6 cellular contexts compared by ENCODE assay signal in the genomic region with DNA sequence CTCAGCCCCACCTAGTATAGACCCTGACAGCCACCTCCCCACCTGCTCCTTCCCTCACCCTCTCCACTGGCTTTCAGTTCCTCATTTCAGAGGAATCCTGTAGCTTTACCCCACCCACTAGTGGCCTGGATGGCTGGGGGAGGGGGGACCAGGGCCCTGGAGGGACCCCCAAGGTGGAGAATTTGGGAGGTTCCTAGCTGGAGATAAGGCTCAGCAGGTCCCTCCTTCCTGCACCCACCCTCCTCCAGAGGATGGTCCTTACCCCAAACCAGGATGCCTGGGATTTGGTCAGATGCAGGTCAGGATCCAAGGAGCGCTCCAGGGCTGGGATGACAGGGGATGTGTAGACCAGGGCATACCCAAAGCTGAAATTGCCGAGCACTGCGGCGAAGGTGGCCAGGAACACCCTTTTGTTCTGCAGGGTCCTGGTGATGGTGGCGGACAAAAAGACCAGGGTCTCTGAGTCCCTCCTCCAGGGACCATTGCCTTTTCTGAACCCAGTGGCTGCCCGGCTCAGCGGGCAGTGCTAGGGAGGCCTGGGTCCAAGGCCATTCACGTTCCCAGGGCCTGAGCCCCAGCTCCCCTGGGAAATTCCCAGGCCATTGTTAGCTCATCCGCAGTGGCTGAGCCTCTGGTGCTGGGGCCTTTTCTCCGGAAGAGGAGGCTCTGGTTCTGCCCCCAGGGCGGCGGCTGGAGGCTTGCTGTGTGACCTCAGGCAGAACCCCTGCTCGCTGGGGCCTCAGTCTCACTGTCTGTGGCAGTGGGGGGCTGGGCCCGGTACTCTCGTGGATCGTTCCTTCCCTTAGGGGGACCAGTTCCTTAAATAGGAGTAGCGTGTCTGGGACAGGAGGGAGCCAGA. TPM values are rescaled to one million over a fixed set of nuclear protein-coding genes. Genes with fewer than 3 reads are reported as not detected.
A peak's percentile ranks its signal among the peaks of the same experiment; 100 is the strongest.
DNase-seq lines count a peak whose midpoint lies in the region.

No MANE protein-coding gene starts in this region.

- intact Hi-C loops in activated naive CD4-positive, alpha-beta T cell treated with anti-CD3 and anti-CD28 coated beads for 36 hours (cut with micrococcal nuclease): no loop called here

- peak overlapping the region; percentile 60 for H3K27ac ChIP-seq in cingulate gyrus (ENCODE audit: low read depth, low read length)

- peaks cover 6% of the 10 kb centered on the region for H3K36me3 ChIP-seq in neuron (ENCODE audit: insufficient read depth, low read length)

- no peak overlapping the region for H3K27ac Mint-ChIP-seq in activated naive CD4-positive, alpha-beta T cell treated with anti-CD3 and anti-CD28 coated beads for 36 hours

- peak overlapping the region; percentile 52 for H3K4me3 ChIP-seq in neuron (ENCODE audit: low read length)

- no peaks in the 10 kb centered on the region for H3K27me3 ChIP-seq in neuron (ENCODE audit: insufficient read depth, low read length)

- no peak for DNase-seq in activated naive CD4-positive, alpha-beta T cell treated with anti-CD3 and anti-CD28 coated beads for 36 hours
- DNase-seq in activated naive CD4-positive, alpha-beta T cell treated with anti-CD3 and anti-CD28 coated beads, Interleukin-2, amount 50 U/mL, for 16 hours: no peak
- DNase-seq in HuH-7.5 (ENCODE audit: low spot score) (peak; percentile 65), GDM1 (lab: John Stamatoyannopoulos, UW) (no peak)

- CTCF ChIA-PET in activated naive CD4-positive, alpha-beta T cell treated with anti-CD3 and anti-CD28 coated beads for 36 hours (lab: Charles Lee): interaction anchor here (0.6 to 1.4 kb wide), 4 partner anchors 9 to 235 kb away, joined by 3 to 6 read pairs (median 3); no protein-coding TSS in a partner anchor

- no peaks in the 10 kb centered on the region for H3K27me3 Mint-ChIP-seq in activated naive CD4-positive, alpha-beta T cell treated with anti-CD3 and anti-CD28 coated beads for 36 hours (ENCODE audit: low read depth)

- no peaks in the 10 kb centered on the region for H3K9me3 ChIP-seq in neuron (ENCODE audit: low read length)

- H3K4me1 ChIP-seq in neuron (ENCODE audit: insufficient read depth, low read length): peaks cover 14% of the 10 kb centered on the region

- no peaks in the 10 kb centered on the region for H3K36me3 Mint-ChIP-seq in activated naive CD4-positive, alpha-beta T cell treated with anti-CD3 and anti-CD28 coated beads for 36 hours (ENCODE audit: low read depth)

- peak overlapping the region; percentile 57 for H3K4me3 Mint-ChIP-seq in activated naive CD4-positive, alpha-beta T cell treated with anti-CD3 and anti-CD28 coated beads for 36 hours

- H3K4me1 Mint-ChIP-seq in activated naive CD4-positive, alpha-beta T cell treated with anti-CD3 and anti-CD28 coated beads for 36 hours (ENCODE audit: low read depth): peaks cover 6% of the 10 kb centered on the region

- H2AFZ ChIP-seq in neuron (ENCODE audit: low read depth, low read length): peak overlapping the region; percentile 28

- H3K9me3 Mint-ChIP-seq in activated naive CD4-positive, alpha-beta T cell treated with anti-CD3 and anti-CD28 coated beads for 36 hours: no peaks in the 10 kb centered on the region

RNA-seq across cellular contexts. Expression of a gene that starts 0.7 kb away (rescaled TPM):
- total RNA-seq in activated naive CD4-positive, alpha-beta T cell treated with anti-CD3 and anti-CD28 coated beads for 36 hours: under 1 TPM; 0.62 to 0.83 TPM

RNA-seq across cellular contexts. Expression of a gene that starts 18.4 kb away (rescaled TPM):
- total RNA-seq in activated naive CD4-positive, alpha-beta T cell treated with anti-CD3 and anti-CD28 coated beads for 36 hours: under 1 TPM; 0.35 to 0.45 TPM

RNA-seq across cellular contexts. Expression of a gene that starts 46.5 kb away (rescaled TPM):
- not detected for total RNA-seq in activated naive CD4-positive, alpha-beta T cell treated with anti-CD3 and anti-CD28 coated beads for 36 hours

RNA-seq across cellular contexts. Expression of a gene that starts 56.1 kb away (rescaled TPM):
- 1 to 10 TPM; 3.0 to 3.2 TPM for total RNA-seq in activated naive CD4-positive, alpha-beta T cell treated with anti-CD3 and anti-CD28 coated beads for 36 hours

RNA-seq across cellular contexts. Expression of a gene that starts 56.3 kb away (rescaled TPM):
- total RNA-seq in activated naive CD4-positive, alpha-beta T cell treated with anti-CD3 and anti-CD28 coated beads for 36 hours: under 1 TPM; 0.14 to 0.17 TPM
